In the genomic region with DNA sequence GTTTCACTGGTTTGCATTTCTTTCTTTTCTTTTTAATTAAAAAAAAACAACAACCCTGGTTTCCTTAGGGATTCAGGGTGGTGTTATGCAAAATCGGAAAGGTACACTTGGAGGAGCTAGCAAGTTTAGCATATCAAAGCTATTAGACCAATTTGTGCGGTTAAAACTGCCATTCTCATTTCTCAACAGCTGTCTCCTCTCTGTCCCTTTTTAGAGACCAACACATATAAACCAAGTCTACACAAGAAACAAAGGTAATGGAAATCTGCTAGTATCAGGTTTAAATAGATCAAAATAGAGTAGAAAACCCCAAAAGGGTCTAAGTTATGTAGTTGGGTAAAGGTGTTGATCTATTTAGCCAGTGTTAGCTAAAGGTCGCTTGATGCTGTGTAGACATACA, we compare ENCODE assay signal across 8 cellular contexts. TPM values are rescaled to one million over a fixed set of nuclear protein-coding genes. Genes with fewer than 3 reads are reported as not detected.
DNase-seq lines count a peak whose midpoint lies in the region; ATAC-seq and TF ChIP-seq lines count a peak whose summit lies in the region.

No MANE protein-coding gene starts in this region.

- H3K27ac ChIP-seq in heart left ventricle (peak overlapping the region; percentile 36 to 90 (median 81)), coronary artery (peak overlapping the region; percentile 85 to 96), urinary bladder (ENCODE audit: low read depth) (peak overlapping the region; percentile 86)

- WGBS in heart left ventricle, 4 donors, result 61 to 68% (median 64%) methylated on average over 3 of the region's 3 CpGs
- 62% methylated on average over 3 of the region's 3 CpGs for WGBS in urinary bladder

- DNase-seq in heart left ventricle (no peak), Right ventricle myocardium inferior (ENCODE audit: missing footprints) (no peak), coronary artery (ENCODE audit: low spot score) (no peak), GF-D8 (lab: John Stamatoyannopoulos, UW) (no peak)

- no peak for TF ChIP-seq POLR2A in heart left ventricle (IDR thresholded peaks at IDR 0.05)

- H3K9me3 ChIP-seq in heart left ventricle, result no peaks in the 10 kb centered on the region
- no peaks in the 10 kb centered on the region for H3K9me3 ChIP-seq in mucosa of stomach (ENCODE audit: control insufficient read depth, low read length)

- ATAC-seq in heart left ventricle (no peak), Right ventricle myocardium inferior (no peak), HG02840 (IDR thresholded peaks at IDR 0.05; ENCODE audit: low FRiP score, unreplicated experiment) (no peak), HG03108 (IDR thresholded peaks at IDR 0.05; ENCODE audit: unreplicated experiment) (no peak)

- intact Hi-C loops in heart left ventricle (cut with DNase I) (loop anchor here in 8 of 10 donors (5.0 to 10.0 kb wide), 6 partner anchors 80 to 475 kb away; a partner anchor contains a TSS), Right ventricle myocardium inferior (cut with DNase I) (loop anchor here (5.0 kb wide), 4 partner anchors 80 to 475 kb away; a partner anchor contains a TSS)

- H3K36me3 ChIP-seq in heart left ventricle (no peaks in the 10 kb centered on the region), mucosa of stomach (ENCODE audit: control insufficient read depth, insufficient read depth, low read length) (no peaks in the 10 kb centered on the region), urinary bladder (ENCODE audit: insufficient read depth) (no peaks in the 10 kb centered on the region)

- peak overlapping the region in 11 of 12 donors; percentile 28 to 93 (median 80) for H3K4me3 ChIP-seq in heart left ventricle
- H3K4me3 ChIP-seq in coronary artery, result peak overlapping the region; percentile 76
- H3K4me3 ChIP-seq in mucosa of stomach (ENCODE audit: low read length), result peak overlapping the region; percentile 49
- peak overlapping the region; percentile 39 for H3K4me3 ChIP-seq in urinary bladder (ENCODE audit: low read depth, low read length)

- H3K27me3 ChIP-seq in heart left ventricle (no peaks in the 10 kb centered on the region), mucosa of stomach (ENCODE audit: control insufficient read depth, insufficient read depth, low read length) (peaks cover 9% of the 10 kb centered on the region)

- H3K9ac ChIP-seq in mucosa of stomach (ENCODE audit: low read length), result peak overlapping the region; percentile 59

- no peak for TF ChIP-seq CTCF in heart left ventricle (IDR thresholded peaks at IDR 0.05)
- no peak for TF ChIP-seq CTCF in coronary artery (IDR thresholded peaks at IDR 0.05)

- H3K4me1 ChIP-seq in heart left ventricle (peaks cover 0 to 36% (median 9%) of the 10 kb centered on the region in 12 donors), mucosa of stomach (ENCODE audit: control insufficient read depth, insufficient read depth, low read length) (peaks cover 12% of the 10 kb centered on the region), urinary bladder (ENCODE audit: insufficient read depth) (no peaks in the 10 kb centered on the region)

RNA-seq across cellular contexts. Expression of a gene that starts 1.7 kb away (rescaled TPM):
- total RNA-seq in heart left ventricle (10 to 100 TPM in 4 of 9 donors, 1 to 10 TPM in 5; 3.1 to 26.5 (median 5.8) TPM), Right ventricle myocardium inferior (6.0 TPM), urinary bladder (165 TPM)
- polyA plus RNA-seq in heart left ventricle (1 to 10 TPM; 1.0 to 1.2 TPM), urinary bladder (6.1 TPM)
